10 cellular contexts compared by ENCODE assay signal in the genomic region with DNA sequence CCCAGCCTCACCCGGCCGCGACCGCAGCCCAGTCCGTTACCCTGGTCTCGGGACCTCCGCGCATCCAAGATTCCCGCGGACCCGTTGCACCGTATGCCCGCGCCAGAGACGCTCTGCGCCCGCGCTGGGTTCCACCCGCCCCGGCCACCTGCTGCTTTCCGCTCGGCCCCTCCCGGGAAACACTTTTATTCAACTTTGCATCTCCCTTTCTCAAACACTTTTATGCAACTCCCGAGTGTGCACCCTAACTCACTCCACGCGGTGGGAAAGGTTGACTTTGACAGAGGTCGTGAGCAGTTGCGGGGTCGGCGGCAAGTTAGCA. TPM values are rescaled to one million over a fixed set of nuclear protein-coding genes. Genes with fewer than 3 reads are reported as not detected.
DNase-seq lines count a peak whose midpoint lies in the region; ATAC-seq and TF ChIP-seq lines count a peak whose summit lies in the region.
"Had no signal": no experiment of that assay in that cellular context is flagged by ENCODE, and none has a peak within 500 bp of the region (broad histone marks: within the 10 kb centered on the region; RNA-seq: fewer than 3 reads in every experiment).

ODAD2 (minus strand) TSS at position 126 of the 322 bp plus-strand sequence. CDS start 3,937 bp downstream, outside the sequence.

- ATAC-seq in HG03139 (IDR thresholded peaks at IDR 0.05; ENCODE audit: unreplicated experiment) = no peak

- H3K36me3 ChIP-seq in BJ (ENCODE audit: control insufficient read depth, insufficient read depth, low read length) (no peaks in the 10 kb centered on the region), endodermal cell (ENCODE audit: control insufficient read depth, insufficient read depth, low read length) (no peaks in the 10 kb centered on the region), neuron (ENCODE audit: insufficient read depth, low read length) (no peaks in the 10 kb centered on the region)

- 2 to 18% methylated on average over 4 to 30 of the region's 30 CpGs for WGBS in endodermal cell (ENCODE audit: insufficient coverage in 1 of 2, insufficient read length in 1 of 2), 2 experiments

- H3K4me1 ChIP-seq in endodermal cell (ENCODE audit: control insufficient read depth, insufficient read depth, low read length) (peaks cover 11% of the 10 kb centered on the region), neuron (ENCODE audit: insufficient read depth, low read length) (peaks cover 10% of the 10 kb centered on the region)

- peak within 1 kb of the TSS; percentile 82 for H3K27ac Mint-ChIP-seq in endodermal cell

- no peak for TF ChIP-seq POLR2A in NB4 (IDR thresholded peaks at IDR 0.05; ENCODE audit: extremely low read depth, insufficient read length)

- peaks cover 2% of the 10 kb centered on the region for H3K9me3 Mint-ChIP-seq in endodermal cell

- POLR2A ChIA-PET in BJ (lab: Charles Lee) = no interaction called here

- no peak for TF ChIP-seq CTCF in BJ (IDR thresholded peaks at IDR 0.05; ENCODE audit: insufficient read depth, low read depth, low read length)
- TF ChIP-seq CTCF in NB4 (IDR thresholded peaks at IDR 0.05; ENCODE audit: low read depth, low read length) = no peak
- TF ChIP-seq CTCF in endodermal cell (conservative IDR thresholded peaks at IDR 0.05) = no peak

- H3K36me3 Mint-ChIP-seq in endodermal cell (ENCODE audit: low read depth) = peaks cover 3% of the 10 kb centered on the region

- peaks cover 29% of the 10 kb centered on the region for H3K4me1 Mint-ChIP-seq in endodermal cell

- H3K9me3 ChIP-seq in endodermal cell (ENCODE audit: control insufficient read depth, low read length) (no peaks in the 10 kb centered on the region), neuron (ENCODE audit: low read length) (no peaks in the 10 kb centered on the region)

- DNase-seq in BJ (ENCODE audit: low read depth) (no peak), NB4 (ENCODE audit: low read depth) (no peak), endodermal cell (no peak), hepatic stellate cell (ENCODE audit: low spot score) (no peak), NCI-H146 (lab: John Stamatoyannopoulos, UW) (no peak), LoVo (ENCODE audit: low spot score) (no peak)
- DNase-seq: NCI-H1048 had no signal

- peak within 1 kb of the TSS; percentile 62 for H2AFZ ChIP-seq in neuron (ENCODE audit: low read depth, low read length)

- CTCF ChIA-PET in BJ (lab: Yijun Ruan, JAX) = no interaction called here

- H3K4me3 ChIP-seq in BJ (ENCODE audit: low read depth, low read length) (peak within 1 kb of the TSS; percentile 49), NB4 (ENCODE audit: low read depth, low read length) (peak within 1 kb of the TSS; percentile 62), endodermal cell (ENCODE audit: low read length) (peak within 1 kb of the TSS; percentile 96), neuron (ENCODE audit: low read length) (peak within 1 kb of the TSS; percentile 58)
- H3K4me3 ChIP-seq: GM12878 had no signal

- peak within 1 kb of the TSS; percentile 87 for H3K4me3 Mint-ChIP-seq in endodermal cell

- peak within 1 kb of the TSS; percentile 61 for H3K9ac ChIP-seq in endodermal cell (ENCODE audit: extremely low read depth, low read length, poor library complexity, severe bottlenecking)

- H3K27ac ChIP-seq in endodermal cell (ENCODE audit: low read depth, low read length) = peak within 1 kb of the TSS; percentile 62

- H3K27me3 Mint-ChIP-seq in endodermal cell (ENCODE audit: insufficient read depth) = peaks cover 21% of the 10 kb centered on the region

- H3K27me3 ChIP-seq in BJ (ENCODE audit: control insufficient read depth, insufficient read depth, low read length) = no peaks in the 10 kb centered on the region
- peaks cover 13% of the 10 kb centered on the region for H3K27me3 ChIP-seq in endodermal cell (ENCODE audit: control insufficient read depth, insufficient read depth, low read length, poor library complexity, severe bottlenecking)
- no peaks in the 10 kb centered on the region for H3K27me3 ChIP-seq in neuron (ENCODE audit: insufficient read depth, low read length)

RNA-seq across cellular contexts. Expression of gene ODAD2, which starts in this region (rescaled TPM):
- 3.9 and 7.5 TPM in 2 replicates for polyA plus RNA-seq in BJ (2011; rRNA removed)
- 7.0 and 7.3 TPM in 2 replicates for polyA minus RNA-seq in BJ (2011; rRNA and poly(A)+ RNA removed)
- total RNA-seq in endodermal cell = 10 to 100 TPM in 1 of 2 donors, 1 to 10 TPM in 1; 6.0 to 12.0 TPM
- 4.6 TPM for polyA plus RNA-seq in endodermal cell (2013, experiment 1 of 2)
- 5.9 TPM for polyA plus RNA-seq in endodermal cell (2013, experiment 2 of 2)
- total RNA-seq: GM12878 had no signal
- polyA plus RNA-seq: GM12878 had no signal
